Comparison of ENCODE assay signal across 1 cellular context in genomic region chr6:53627391-53628218, GRCh38.
TF ChIP-seq lines count a peak whose summit lies in the region.

No MANE protein-coding gene starts in this region.

TF ChIP-seq in IMR-90, 13 proteins besides CTCF, POLR2A, EP300 and RAD21 (continued from another document):
- no peak for TF ChIP-seq CHD1 (IDR thresholded peaks at IDR 0.05; ENCODE audit: low read depth, low read length)
- TF ChIP-seq CEBPB (IDR thresholded peaks at IDR 0.05; ENCODE audit: low read depth, low read length): no peak
- TF ChIP-seq NFE2L2 (IDR thresholded peaks at IDR 0.05; ENCODE audit: low read depth, low read length): no peak
- no peak for TF ChIP-seq BHLHE40 (IDR thresholded peaks at IDR 0.05; ENCODE audit: low read depth, low read length)
- TF ChIP-seq MXI1 (IDR thresholded peaks at IDR 0.05; ENCODE audit: borderline replicate concordance, low read depth, low read length): no peak
- no peak for TF ChIP-seq USF2 (IDR thresholded peaks at IDR 0.05; ENCODE audit: low read depth, low read length)
- TF ChIP-seq RFX5 (IDR thresholded peaks at IDR 0.05; ENCODE audit: low read depth, low read length): no peak
- no peak for TF ChIP-seq MAZ (IDR thresholded peaks at IDR 0.05; ENCODE audit: borderline replicate concordance, low read depth, low read length)
- TF ChIP-seq SMC3 (IDR thresholded peaks at IDR 0.05; ENCODE audit: low read depth, low read length): no peak
